Comparison of ENCODE assay signal across 8 cellular contexts in the genomic region with DNA sequence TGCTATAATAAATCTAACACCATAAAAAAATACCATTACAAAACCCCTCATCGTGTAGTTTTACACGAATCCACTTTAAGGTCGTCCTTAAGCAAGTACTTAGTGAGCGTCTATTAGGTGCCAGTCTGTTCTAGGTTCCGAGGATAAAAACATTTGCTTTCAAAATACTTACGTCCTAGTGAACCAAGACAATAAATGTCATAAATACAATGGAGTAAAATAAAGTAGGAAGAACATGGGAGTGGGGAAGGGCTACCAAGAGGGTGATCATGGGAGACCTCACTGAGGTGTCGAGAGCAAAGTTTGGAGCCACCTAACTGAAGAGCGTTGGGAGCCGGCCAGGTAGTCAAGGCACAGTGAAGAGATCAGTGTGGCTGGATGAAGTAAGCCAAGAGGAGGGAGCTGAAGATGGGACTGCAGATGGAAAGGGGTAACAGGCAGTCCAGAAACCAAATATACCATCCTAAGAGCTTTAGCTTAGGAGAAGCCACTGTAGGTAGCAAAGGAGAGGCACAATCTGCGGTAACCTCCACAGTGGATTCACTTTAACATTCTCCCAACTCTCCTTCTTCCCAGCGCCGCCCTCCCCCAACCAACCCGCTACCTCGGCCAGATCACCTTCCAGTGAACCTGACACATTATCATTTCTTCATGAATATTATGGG. TPM values are rescaled to one million over a fixed set of nuclear protein-coding genes. Genes with fewer than 3 reads are reported as not detected.
DNase-seq lines count a peak whose midpoint lies in the region; ATAC-seq and TF ChIP-seq lines count a peak whose summit lies in the region.

No MANE protein-coding gene starts in this region.

- no peaks in the 10 kb centered on the region for H3K36me3 ChIP-seq in colonic mucosa

- no peak for TF ChIP-seq CTCF in colonic mucosa (IDR thresholded peaks at IDR 0.05)

- H3K4me3 ChIP-seq in colonic mucosa (peak overlapping the region; percentile 83), mononuclear cell (ENCODE audit: low read length) (peak overlapping the region; percentile 98)

- intact Hi-C loops in Right ventricle myocardium superior (cut with DNase I) (loop anchor here (2.0 kb wide), 1 partner anchor 33 kb away; a partner anchor contains a TSS), Right ventricle myocardium inferior (cut with DNase I) (loop anchor here (5.0 kb wide), 1 partner anchor 35 kb away; no protein-coding TSS in a partner anchor), colonic mucosa (cut with DNase I) (no loop called here)

- peak overlapping the region; percentile 78 to 85 for H3K9ac ChIP-seq in colonic mucosa (ENCODE audit: low read depth in 2 of 2, low read length in 2 of 2)

- peak overlapping the region; percentile 90 for H3K27ac ChIP-seq in colonic mucosa

- peaks cover 7% of the 10 kb centered on the region for H3K4me1 ChIP-seq in colonic mucosa
- H3K4me1 ChIP-seq in mononuclear cell (ENCODE audit: insufficient read depth, low read length) = peaks cover 26% of the 10 kb centered on the region

- DNase-seq in Right ventricle myocardium superior = no peak
- DNase-seq in Right ventricle myocardium inferior (ENCODE audit: missing footprints) = no peak
- peak; percentile 5 for DNase-seq in NCI-H2171 (lab: John Stamatoyannopoulos, UW)
- DNase-seq in colonic mucosa = no peak
- no peak for DNase-seq in KG1 (lab: John Stamatoyannopoulos, UW)

- H3K27me3 ChIP-seq in colonic mucosa = no peaks in the 10 kb centered on the region
- no peaks in the 10 kb centered on the region for H3K27me3 ChIP-seq in mononuclear cell (ENCODE audit: insufficient read depth, low read length)

- ATAC-seq in Right ventricle myocardium superior (ENCODE audit: poor library complexity) (peak; percentile 4), Right ventricle myocardium inferior (no peak), GM18868 (IDR thresholded peaks at IDR 0.05; ENCODE audit: unreplicated experiment) (no peak), HG03354 (IDR thresholded peaks at IDR 0.05; ENCODE audit: poor library complexity, severe bottlenecking, unreplicated experiment) (no peak)

- H3K9me3 ChIP-seq in colonic mucosa = no peaks in the 10 kb centered on the region
- no peaks in the 10 kb centered on the region for H3K9me3 ChIP-seq in mononuclear cell (ENCODE audit: low read depth, low read length)

RNA-seq across cellular contexts. Expression of a gene that starts 0.7 kb away (rescaled TPM):
- total RNA-seq in Right ventricle myocardium superior (16.1 TPM), Right ventricle myocardium inferior (16.6 TPM), colonic mucosa (10 to 100 TPM; 21.1 to 33.2 TPM), mononuclear cell (37.4 TPM)

RNA-seq across cellular contexts. Expression of a gene that starts 27.2 kb away (rescaled TPM):
- 13.6 TPM for total RNA-seq in Right ventricle myocardium superior
- 14.6 TPM for total RNA-seq in Right ventricle myocardium inferior
- 10 to 100 TPM in 1 of 2 donors, 1 to 10 TPM in 1; 8.4 to 11.1 TPM for total RNA-seq in colonic mucosa
- 1.3 TPM for total RNA-seq in mononuclear cell

RNA-seq across cellular contexts. Expression of a gene that starts 32.5 kb away (rescaled TPM):
- 29.1 TPM for total RNA-seq in Right ventricle myocardium superior
- 30.4 TPM for total RNA-seq in Right ventricle myocardium inferior
- 10 to 100 TPM; 33.3 to 34.2 TPM for total RNA-seq in colonic mucosa
- total RNA-seq in mononuclear cell = 64.0 TPM
